Comparison of ENCODE assay signal across 1 cellular context in genomic region chr5:62305358-62305714, GRCh38.
TF ChIP-seq lines count a peak whose summit lies in the region.

No MANE protein-coding gene starts in this region.

TF ChIP-seq in GM23338, 12 proteins besides CTCF, POLR2A, EP300 and RAD21 (continued from another document):
- TF ChIP-seq ZNF462 (CRISPR knock-in tag; IDR thresholded peaks at IDR 0.05) (no peak), ZNF114 (CRISPR knock-in tag; IDR thresholded peaks at IDR 0.05) (no peak), EZH2 (IDR thresholded peaks at IDR 0.05; ENCODE audit: low read depth, unreplicated experiment) (no peak), JUNB (IDR thresholded peaks at IDR 0.05; ENCODE audit: unreplicated experiment) (no peak)
